Comparison of ENCODE assay signal across 19 cellular contexts in the genomic region with DNA sequence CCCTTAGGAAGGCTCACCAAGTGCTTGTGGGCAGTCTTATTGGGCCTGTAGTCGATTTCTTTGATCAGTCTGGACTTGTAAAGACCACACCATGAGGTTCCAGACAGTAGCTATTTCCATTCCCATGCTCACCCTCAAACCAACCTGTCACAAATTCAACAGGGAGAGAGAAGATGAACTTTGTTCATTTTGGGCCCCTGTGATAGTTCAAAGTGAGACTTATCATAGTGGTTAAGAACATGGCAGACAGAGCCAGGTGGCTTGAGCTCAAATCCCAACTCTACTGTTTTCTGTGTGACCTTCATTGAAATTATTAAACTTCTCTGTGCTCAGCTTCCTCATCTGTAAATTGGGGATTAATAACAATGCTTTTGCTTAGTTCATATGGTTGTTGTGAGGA. TPM values are rescaled to one million over a fixed set of nuclear protein-coding genes. Genes with fewer than 3 reads are reported as not detected.
DNase-seq lines count a peak whose midpoint lies in the region; ATAC-seq, FAIRE-seq and TF ChIP-seq lines count a peak whose summit lies in the region.
"Had no signal": no experiment of that assay in that cellular context is flagged by ENCODE, and none has a peak within 500 bp of the region (broad histone marks: within the 10 kb centered on the region; RNA-seq: fewer than 3 reads in every experiment).

No MANE protein-coding gene starts in this region.

- H4K20me1 ChIP-seq in H1 (replicated peaks in 1 of 2; ENCODE audit: control insufficient read depth in 1 of 2, insufficient read depth in 2 of 2, low read length in 2 of 2), result no peaks in the 10 kb centered on the region

- H3K4me3 Mint-ChIP-seq in activated naive CD4-positive, alpha-beta T cell treated with anti-CD3 and anti-CD28 coated beads, Interleukin-2, amount 50 U/mL, for 24 hours, result no peak overlapping the region
- no peak overlapping the region for H3K4me3 Mint-ChIP-seq in activated naive CD4-positive, alpha-beta T cell treated with anti-CD3 and anti-CD28 coated beads, Interleukin-2, amount 10 ng/mL, durations not matched to agents 7 days and 5 days
- H3K4me3 Mint-ChIP-seq: GM23338 had no signal

- WGBS in H1 (ENCODE audit: extremely low coverage in 1 of 2, insufficient coverage in 1 of 2, insufficient read length in 1 of 2, insufficient replicate concordance in 2 of 2, low coverage in 1 of 2, low lambda C conversion rate in 2 of 2, missing lambda C conversion rate in 1 of 2), 2 experiments, result 87% methylated on average over 1 of the region's 1 CpG; no CpG with 5 or more reads in 1 of the 2 experiments
- 92% methylated on average over 1 of the region's 1 CpG for WGBS in thymus

- H3K27ac Mint-ChIP-seq in activated naive CD4-positive, alpha-beta T cell treated with anti-CD3 and anti-CD28 coated beads, Interleukin-2, amount 50 U/mL, for 24 hours, result peak overlapping the region; percentile 62
- H3K27ac Mint-ChIP-seq in activated naive CD4-positive, alpha-beta T cell treated with anti-CD3 and anti-CD28 coated beads, Interleukin-2, amount 10 ng/mL, durations not matched to agents 7 days and 5 days, result no peak overlapping the region
- H3K27ac Mint-ChIP-seq: GM23338 had no signal

- CTCF ChIA-PET in activated naive CD4-positive, alpha-beta T cell treated with anti-CD3 and anti-CD28 coated beads, Interleukin-2, amount 10 ng/mL, durations not matched to agents 7 days and 5 days (lab: Charles Lee), result interaction anchor here (0.9 to 7.1 kb wide), 19 partner anchors 10 to 328 kb away, joined by 3 to 116 read pairs (median 5); no protein-coding TSS in a partner anchor
- CTCF ChIA-PET in H1 (lab: Charles Lee; ENCODE audit: partially characterized antibody), result interaction anchor here (0.5 to 4.2 kb wide), 16 partner anchors 8 to 1225 kb away, joined by 3 to 28 read pairs (median 5); no protein-coding TSS in a partner anchor

- TF ChIP-seq EP300 in H1 (IDR thresholded peaks at IDR 0.05; ENCODE audit: borderline replicate concordance in 1 of 2, low read depth in 2 of 2, low read length in 2 of 2), result no peak

- H3K23me2 ChIP-seq in H1 (ENCODE audit: low read depth, low read length), result no peaks in the 10 kb centered on the region

- H3K27me3 ChIP-seq in H1 (replicated peaks in 1 of 4; ENCODE audit: control insufficient read depth in 3 of 4, extremely low read depth in 1 of 4, insufficient read depth in 3 of 4, low read length in 3 of 4) (no peaks in the 10 kb centered on the region), thymus (ENCODE audit: control insufficient read depth, insufficient read depth) (no peaks in the 10 kb centered on the region), lower lobe of right lung (ENCODE audit: low read depth) (no peaks in the 10 kb centered on the region)
- H3K27me3 ChIP-seq: MG63 had no signal

- H3K36me3 ChIP-seq in KOPT-K1 (ENCODE audit: insufficient read depth, low read length) (no peaks in the 10 kb centered on the region), H1 (ENCODE audit: control insufficient read depth in 2 of 4, insufficient read depth in 4 of 4, low read length in 3 of 4) (no peaks in the 10 kb centered on the region), thymus (ENCODE audit: control insufficient read depth, insufficient read depth) (no peaks in the 10 kb centered on the region), lower lobe of right lung (no peaks in the 10 kb centered on the region)
- H3K36me3 ChIP-seq: MG63 had no signal

- H3K4me2 ChIP-seq in H1 (ENCODE audit: insufficient read depth in 1 of 2, low read depth in 2 of 2, low read length in 2 of 2), result no peak overlapping the region
- H3K4me2 ChIP-seq: GM23338 had no signal

- H2BK120ac ChIP-seq in H1 (replicated peaks; ENCODE audit: low read depth, low read length), result no peak overlapping the region

- H2BK12ac ChIP-seq in H1 (ENCODE audit: low read depth, low read length), result no peak overlapping the region

- no peaks in the 10 kb centered on the region for H3K9me3 ChIP-seq in KOPT-K1 (ENCODE audit: insufficient read depth, low read length, poor library complexity, severe bottlenecking)
- H3K9me3 ChIP-seq in H1 (ENCODE audit: insufficient read depth in 2 of 2, low read depth in 1 of 2, low read length in 1 of 2), result no peaks in the 10 kb centered on the region
- no peaks in the 10 kb centered on the region for H3K9me3 ChIP-seq in thymus (ENCODE audit: control insufficient read depth)
- H3K9me3 ChIP-seq in lower lobe of right lung, result no peaks in the 10 kb centered on the region
- H3K9me3 ChIP-seq: MG63 had no signal

- H3K9me3 Mint-ChIP-seq in activated naive CD4-positive, alpha-beta T cell treated with anti-CD3 and anti-CD28 coated beads, Interleukin-2, amount 50 U/mL, for 24 hours, result no peaks in the 10 kb centered on the region
- no peaks in the 10 kb centered on the region for H3K9me3 Mint-ChIP-seq in activated naive CD4-positive, alpha-beta T cell treated with anti-CD3 and anti-CD28 coated beads, Interleukin-2, amount 10 ng/mL, durations not matched to agents 7 days and 5 days
- H3K9me3 Mint-ChIP-seq: GM23338 had no signal

- intact Hi-C loops in lower lobe of right lung (cut with DNase I), result no loop called here

- no peak for TF ChIP-seq RAD21 in H1 (IDR thresholded peaks at IDR 0.05 in 1 of 2, conservative IDR thresholded peaks at IDR 0.05 in 1 of 2; ENCODE audit: low read depth in 2 of 2, low read length in 2 of 2)

- H3K18ac ChIP-seq in H1 (ENCODE audit: extremely low read depth, low read length), result no peak overlapping the region

- no peak overlapping the region for H2BK15ac ChIP-seq in H1 (ENCODE audit: low read length)

- H3K4me1 ChIP-seq in H1 (replicated peaks in 1 of 4; ENCODE audit: control insufficient read depth in 3 of 4, insufficient read depth in 4 of 4, low read length in 3 of 4), result no peaks in the 10 kb centered on the region
- peaks cover 27% of the 10 kb centered on the region for H3K4me1 ChIP-seq in thymus (ENCODE audit: control insufficient read depth, insufficient read depth, low read length)
- peaks cover 47% of the 10 kb centered on the region for H3K4me1 ChIP-seq in lower lobe of right lung

- no peak overlapping the region for H3K56ac ChIP-seq in H1 (replicated peaks; ENCODE audit: insufficient read length, low read depth, low read length)

- H4K8ac ChIP-seq in H1 (ENCODE audit: extremely low read depth, insufficient read depth, low read length), result no peak overlapping the region

- no peak for FAIRE-seq in H1 (lab: Jason Lieb, UNC)
- FAIRE-seq: A204.1, HTR-8/SVneo had no signal

- H3K4ac ChIP-seq in H1 (replicated peaks; ENCODE audit: insufficient read length, low read depth, low read length), result no peak overlapping the region

- H3K79me2 ChIP-seq in H1 (ENCODE audit: control insufficient read depth in 1 of 2, insufficient read depth in 2 of 2, low read length in 2 of 2), result no peaks in the 10 kb centered on the region

- no peaks in the 10 kb centered on the region for H3K79me1 ChIP-seq in H1 (ENCODE audit: low read depth, low read length)

- ATAC-seq in lower lobe of right lung, result no peak
- ATAC-seq: GM23338, Right ventricle myocardium inferior had no signal

- POLR2A ChIA-PET in H1 (lab: Charles Lee; ENCODE audit: partially characterized antibody), result no interaction called here

- TF ChIP-seq CTCF in H1 (IDR thresholded peaks at IDR 0.05; ENCODE audit: control extremely low read depth in 1 of 3, insufficient read depth in 1 of 3, low read depth in 1 of 3, low read length in 3 of 3) (no peak), lower lobe of right lung (IDR thresholded peaks at IDR 0.05) (no peak)

- H2AFZ ChIP-seq in H1 (ENCODE audit: low read length), result 0 out of 2 replicates have a peak overlapping the region, but pooled peaks have one; percentile 29

- H4K91ac ChIP-seq in H1 (replicated peaks; ENCODE audit: insufficient read length, low read length), result no peak overlapping the region

- H3K27ac ChIP-seq in KOPT-K1 (ENCODE audit: low read depth, low read length, poor library complexity, severe bottlenecking) (peak overlapping the region; percentile 55), H1 (ENCODE audit: low read depth, low read length) (no peak overlapping the region), thymus (ENCODE audit: low read depth) (peak overlapping the region; percentile 58), lower lobe of right lung (no peak overlapping the region)

- H3K4me3 ChIP-seq in H1 (ENCODE audit: extremely low read depth in 1 of 4, insufficient read depth in 2 of 4, low read depth in 3 of 4, low read length in 4 of 4), result no peak overlapping the region
- no peak overlapping the region for H3K4me3 ChIP-seq in thymus (ENCODE audit: low read length)
- H3K4me3 ChIP-seq in lower lobe of right lung, result no peak overlapping the region
- H3K4me3 ChIP-seq: GM23338, MG63 had no signal

- no peak overlapping the region for H3K23ac ChIP-seq in H1 (ENCODE audit: insufficient read length)

- H2AK5ac ChIP-seq in H1 (ENCODE audit: low read depth, low read length), result no peak overlapping the region

- H2BK5ac ChIP-seq in H1 (ENCODE audit: low read depth, low read length), result no peak overlapping the region

- no peak for DNase-seq in activated naive CD4-positive, alpha-beta T cell treated with anti-CD3 and anti-CD28 coated beads, Interleukin-2, amount 10 ng/mL, durations not matched to agents 7 days and 5 days
- no peak for DNase-seq in H1 (ENCODE audit: low read depth in 1 of 2, low spot score in 2 of 2)
- no peak for DNase-seq in lower lobe of right lung
- no peak for DNase-seq in NCI-H2227 (lab: John Stamatoyannopoulos, UW; ENCODE audit: unreplicated experiment)
- DNase-seq in NCI-H2107 treated with DMSO at 0.1 percent for 48 hours (lab: John Stamatoyannopoulos, UW; ENCODE audit: unreplicated experiment), result no peak
- DNase-seq: GF-D8, KBM-7, MG63, NCI-H1092 treated with DMSO at 0.1 percent for 48 hours, NCI-H1694, NCI-H446 treated with DMSO at 0.1 percent for 48 hours, NCI-H82 had no signal

- H2BK20ac ChIP-seq in H1 (ENCODE audit: low read length), result no peak overlapping the region

- H4K5ac ChIP-seq in H1 (ENCODE audit: insufficient read length, low read depth, low read length), result no peak overlapping the region

- no peaks in the 10 kb centered on the region for H3K36me3 Mint-ChIP-seq in activated naive CD4-positive, alpha-beta T cell treated with anti-CD3 and anti-CD28 coated beads, Interleukin-2, amount 50 U/mL, for 24 hours
- H3K36me3 Mint-ChIP-seq in activated naive CD4-positive, alpha-beta T cell treated with anti-CD3 and anti-CD28 coated beads, Interleukin-2, amount 10 ng/mL, durations not matched to agents 7 days and 5 days, result no peaks in the 10 kb centered on the region

- TF ChIP-seq POLR2A in H1 (IDR thresholded peaks at IDR 0.05; ENCODE audit: control extremely low read depth in 1 of 2, low read depth in 2 of 2, low read length in 2 of 2), result no peak

- H3K27me3 Mint-ChIP-seq in activated naive CD4-positive, alpha-beta T cell treated with anti-CD3 and anti-CD28 coated beads, Interleukin-2, amount 50 U/mL, for 24 hours, result no peaks in the 10 kb centered on the region
- H3K27me3 Mint-ChIP-seq in activated naive CD4-positive, alpha-beta T cell treated with anti-CD3 and anti-CD28 coated beads, Interleukin-2, amount 10 ng/mL, durations not matched to agents 7 days and 5 days, result peaks cover 12% of the 10 kb centered on the region

- H3K9ac ChIP-seq in H1 (replicated peaks in 1 of 4; ENCODE audit: extremely low read depth in 1 of 4, low read depth in 3 of 4, low read length in 3 of 4), result no peak overlapping the region

- peaks cover 62% of the 10 kb centered on the region for H3K4me1 Mint-ChIP-seq in activated naive CD4-positive, alpha-beta T cell treated with anti-CD3 and anti-CD28 coated beads, Interleukin-2, amount 50 U/mL, for 24 hours
- peaks cover 64% of the 10 kb centered on the region for H3K4me1 Mint-ChIP-seq in activated naive CD4-positive, alpha-beta T cell treated with anti-CD3 and anti-CD28 coated beads, Interleukin-2, amount 10 ng/mL, durations not matched to agents 7 days and 5 days

- H3K14ac ChIP-seq in H1 (ENCODE audit: insufficient read length), result no peak overlapping the region

RNA-seq across cellular contexts. Expression of a gene that starts 53.9 kb away (rescaled TPM):
- total RNA-seq in H1 (2021; fragmentation: NEBNext Ultra II Directional; extraction: Animal tissue kit (Norgen Biotek cat#: 25700)), result not detected in 2 replicates
- not detected in 2 replicates for polyA plus RNA-seq in H1 (2011; rRNA removed)
- not detected for polyA plus RNA-seq in H1 (2011; cell fraction: cytosol; rRNA removed)
- polyA plus RNA-seq in H1 (2011; cell fraction: nucleus; rRNA removed), result not detected
- not detected in 4 replicates for polyA plus RNA-seq in H1 (2012, experiment 1 of 2)
- polyA plus RNA-seq in H1 (2012, experiment 2 of 2), result not detected
- polyA plus RNA-seq in H1 (2013, experiment 1 of 2), result not detected
- polyA plus RNA-seq in H1 (2013, experiment 2 of 2), result not detected
- polyA minus RNA-seq in H1 (2011; rRNA and poly(A)+ RNA removed), result not detected in 2 replicates
- polyA minus RNA-seq in H1 (2011; cell fraction: cytosol; rRNA and poly(A)+ RNA removed), result not detected
- polyA minus RNA-seq in H1 (2011; cell fraction: nucleus; rRNA and poly(A)+ RNA removed), result not detected
- 12.3 TPM for polyA plus RNA-seq in thymus
- total RNA-seq in lower lobe of right lung, result 0.86 TPM
- total RNA-seq: GM23338 had no signal
- polyA plus RNA-seq: GM23338 had no signal

Comparison
In these comparisons a context has a peak if more than half of its experiments do, and no peak if none do; other contexts are left out.
1. H3K27ac ChIP-seq: peak in KOPT-K1 (single experiment) and thymus (single experiment); none in H1 (single experiment) and lower lobe of right lung (single experiment).